In the genomic region with DNA sequence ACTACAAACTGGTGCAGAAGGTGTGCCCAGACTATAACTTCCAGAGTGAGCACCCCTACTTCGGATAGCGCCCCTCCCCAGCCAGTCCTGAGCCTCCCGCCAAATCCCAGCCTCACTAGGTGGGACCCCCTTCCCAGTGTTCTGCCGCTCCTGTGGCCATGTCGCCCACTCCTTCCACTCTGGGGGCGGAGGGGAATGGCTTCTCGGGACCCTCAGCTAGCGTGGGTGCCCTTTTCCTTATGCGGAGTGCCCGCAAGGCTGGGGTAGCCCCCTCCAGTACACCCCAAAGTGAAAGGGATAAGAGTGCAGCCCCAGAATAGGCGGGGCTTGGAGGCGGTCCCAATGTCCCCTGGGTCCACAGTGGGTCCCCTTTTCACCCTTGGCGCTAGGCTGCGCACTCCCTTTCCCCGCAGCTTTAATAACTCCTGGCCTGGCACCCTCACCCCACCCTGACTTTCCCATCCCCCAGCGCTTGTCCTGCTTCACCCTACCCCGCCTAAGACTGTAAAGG, we compare ENCODE assay signal across 13 cellular contexts. TPM values are rescaled to one million over a fixed set of nuclear protein-coding genes. Genes with fewer than 3 reads are reported as not detected.
DNase-seq lines count a peak whose midpoint lies in the region; ATAC-seq and TF ChIP-seq lines count a peak whose summit lies in the region.
"Had no signal": no experiment of that assay in that cellular context is flagged by ENCODE, and none has a peak within 500 bp of the region (broad histone marks: within the 10 kb centered on the region; RNA-seq: fewer than 3 reads in every experiment).

No MANE protein-coding gene starts in this region.

- H3K9me3 ChIP-seq in T-helper 17 cell (ENCODE audit: control insufficient read depth, low read length, poor library complexity, severe bottlenecking): no peaks in the 10 kb centered on the region

- no peak for DNase-seq in stimulated activated naive CD8-positive, alpha-beta T cell treated with anti-CD3 and anti-CD28 coated beads, Interleukin-15, Interleukin-2, amounts not matched to agents 100 U/mL and 50 U/mL, for 24 hours
- no peak for DNase-seq in T-helper 17 cell
- DNase-seq in immature natural killer cell: no peak
- no peak for DNase-seq in omental fat pad (ENCODE audit: low spot score)
- DNase-seq in amygdala (lab: John Stamatoyannopoulos, UW): no peak
- DNase-seq: hypothalamus, NCI-H524 treated with DMSO at 0.1 percent for 48 hours had no signal

- H3K27me3 Mint-ChIP-seq in stimulated activated naive CD8-positive, alpha-beta T cell treated with anti-CD3 and anti-CD28 coated beads, Interleukin-15, Interleukin-2, amounts not matched to agents 100 ng/mL and 50 ng/mL, for 24 hours: peaks cover 65% of the 10 kb centered on the region
- H3K27me3 Mint-ChIP-seq in T-helper 17 cell: peaks cover 55% of the 10 kb centered on the region
- peaks cover 37 to 51% (median 45%) of the 10 kb centered on the region in 3 donors for H3K27me3 Mint-ChIP-seq in immature natural killer cell (ENCODE audit: low read depth in 3 of 3)

- no peak for TF ChIP-seq CTCF in omental fat pad (IDR thresholded peaks at IDR 0.05)

- H3K4me1 Mint-ChIP-seq in stimulated activated naive CD8-positive, alpha-beta T cell treated with anti-CD3 and anti-CD28 coated beads, Interleukin-15, Interleukin-2, amounts not matched to agents 100 ng/mL and 50 ng/mL, for 24 hours (ENCODE audit: low read depth): peaks cover 67% of the 10 kb centered on the region
- H3K4me1 Mint-ChIP-seq in T-helper 17 cell (peaks cover 56% of the 10 kb centered on the region), immature natural killer cell (peaks cover 72 to 81% of the 10 kb centered on the region in 2 donors)

- H3K4me3 Mint-ChIP-seq in stimulated activated naive CD8-positive, alpha-beta T cell treated with anti-CD3 and anti-CD28 coated beads, Interleukin-15, Interleukin-2, amounts not matched to agents 100 ng/mL and 50 ng/mL, for 24 hours: peak overlapping the region; percentile 53
- H3K4me3 Mint-ChIP-seq in T-helper 17 cell: peak overlapping the region; percentile 41
- H3K4me3 Mint-ChIP-seq in immature natural killer cell: peak overlapping the region; percentile 35 to 68 (median 59)

- no peak for ATAC-seq in stimulated activated naive CD8-positive, alpha-beta T cell treated with anti-CD3 and anti-CD28 coated beads, Interleukin-15, Interleukin-2, amounts not matched to agents 100 U/mL and 50 U/mL, for 24 hours
- ATAC-seq in T-helper 17 cell (no peak), omental fat pad (ENCODE audit: low FRiP score) (no peak), GM21423 (IDR thresholded peaks at IDR 0.05; ENCODE audit: unreplicated experiment) (no peak), GM21825 (IDR thresholded peaks at IDR 0.05; ENCODE audit: unreplicated experiment) (no peak)
- ATAC-seq: left colon had no signal

- no peak overlapping the region for H3K27ac Mint-ChIP-seq in stimulated activated naive CD8-positive, alpha-beta T cell treated with anti-CD3 and anti-CD28 coated beads, Interleukin-15, Interleukin-2, amounts not matched to agents 100 ng/mL and 50 ng/mL, for 24 hours
- H3K27ac Mint-ChIP-seq in T-helper 17 cell (no peak overlapping the region), immature natural killer cell (peak overlapping the region in 3 of 6 donors; percentile 22 to 75 (median 23))
- H3K27ac Mint-ChIP-seq: endodermal cell had no signal

- no peaks in the 10 kb centered on the region for H3K9me3 Mint-ChIP-seq in stimulated activated naive CD8-positive, alpha-beta T cell treated with anti-CD3 and anti-CD28 coated beads, Interleukin-15, Interleukin-2, amounts not matched to agents 100 ng/mL and 50 ng/mL, for 24 hours
- no peaks in the 10 kb centered on the region for H3K9me3 Mint-ChIP-seq in immature natural killer cell
- H3K9me3 Mint-ChIP-seq: endodermal cell had no signal

- H3K36me3 Mint-ChIP-seq in stimulated activated naive CD8-positive, alpha-beta T cell treated with anti-CD3 and anti-CD28 coated beads, Interleukin-15, Interleukin-2, amounts not matched to agents 100 ng/mL and 50 ng/mL, for 24 hours (ENCODE audit: low read depth): peaks cover 12% of the 10 kb centered on the region
- H3K36me3 Mint-ChIP-seq in T-helper 17 cell (ENCODE audit: low read depth) (peaks cover 18% of the 10 kb centered on the region), immature natural killer cell (no peaks in the 10 kb centered on the region)

RNA-seq across cellular contexts. Expression of a gene that starts 3.8 kb away (rescaled TPM):
- total RNA-seq in T-helper 17 cell (10 to 100 TPM; 28.8 to 36.9 TPM), omental fat pad (10 to 100 TPM; 45.2 to 66.4 (median 55.0) TPM)
- polyA plus RNA-seq in immature natural killer cell: 10 to 100 TPM; 43.1 to 50.8 (median 49.3) TPM

RNA-seq across cellular contexts. Expression of a gene that starts 9.1 kb away (rescaled TPM):
- not detected for total RNA-seq in T-helper 17 cell
- polyA plus RNA-seq in immature natural killer cell: not detected
- 1 to 10 TPM in 2 of 4 donors, under 1 TPM in 1, not detected in 1; 0.56 to 2.4 (median 1.4) TPM for total RNA-seq in omental fat pad
- total RNA-seq: left colon, subcutaneous adipose tissue had no signal

RNA-seq across cellular contexts. Expression of a gene that starts 25.3 kb away (rescaled TPM):
- total RNA-seq in T-helper 17 cell (1 to 10 TPM; 1.6 to 1.9 TPM), omental fat pad (1 to 10 TPM; 2.0 to 3.7 (median 2.6) TPM)
- polyA plus RNA-seq in immature natural killer cell: not detected
